8 cellular contexts compared by ENCODE assay signal in the genomic region with DNA sequence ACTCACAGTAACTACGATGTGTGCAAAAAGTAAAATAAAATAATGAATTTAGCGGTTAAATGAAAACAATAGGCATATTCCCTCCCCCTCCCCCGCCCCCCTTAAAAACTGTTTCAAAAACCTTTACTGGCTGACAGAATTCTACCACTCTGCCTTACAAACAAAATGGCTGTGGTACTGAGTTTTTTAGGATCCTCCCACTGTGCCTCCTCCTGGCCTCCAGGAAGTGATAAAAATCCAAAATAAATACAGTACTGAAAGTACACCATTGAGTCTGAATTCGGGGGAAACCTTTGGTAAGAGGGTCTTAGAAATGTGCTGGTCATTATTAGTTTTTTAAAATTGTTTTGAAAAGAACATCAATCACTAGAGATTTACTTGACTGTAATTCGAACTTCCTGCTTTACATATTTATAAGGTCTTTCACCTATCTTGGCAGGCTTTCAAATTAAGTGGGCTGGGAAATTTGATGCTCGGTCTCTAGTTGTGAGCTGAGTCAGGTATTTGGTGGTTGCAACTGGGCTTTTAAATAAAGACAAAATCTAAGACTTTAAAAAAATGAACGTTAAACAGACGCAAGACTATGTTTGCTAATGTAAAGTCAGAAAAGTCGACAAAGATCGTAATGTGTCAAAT. TPM values are rescaled to one million over a fixed set of nuclear protein-coding genes. Genes with fewer than 3 reads are reported as not detected.
DNase-seq lines count a peak whose midpoint lies in the region; ATAC-seq and TF ChIP-seq lines count a peak whose summit lies in the region.

No MANE protein-coding gene starts in this region.

- TF ChIP-seq CTCF in PC-3 (conservative IDR thresholded peaks at IDR 0.05; ENCODE audit: low read depth, low read length) (no peak), right lobe of liver (IDR thresholded peaks at IDR 0.05) (no peak), transverse colon (IDR thresholded peaks at IDR 0.05) (no peak)

- 13% methylated on average over 10 of the region's 10 CpGs for WGBS in right lobe of liver (ENCODE audit: insufficient coverage, low coverage, low lambda C conversion rate, missing lambda C conversion rate)
- WGBS in transverse colon (ENCODE audit: low coverage in 1 of 2), 2 donors: 17 to 26% methylated on average over 10 of the region's 10 CpGs

- no peak overlapping the region for H3K4me3 Mint-ChIP-seq in activated T-cell treated with anti-CD3 and anti-CD28 coated beads, Interleukin-2, amount 50 U/mL, for 4 hours

- no peak for TF ChIP-seq EP300 in transverse colon (IDR thresholded peaks at IDR 0.05; ENCODE audit: low read depth)

- POLR2A ChIA-PET in PC-3 (lab: Charles Lee; ENCODE audit: unreplicated experiment): interaction anchor here (0.7 kb wide), 1 partner anchor 606 kb away, joined by 7 read pairs; no protein-coding TSS in a partner anchor

- intact Hi-C loops in PC-3 (cut with micrococcal nuclease) (loop anchor here (2.0 to 10.0 kb wide), 2 partner anchors 355 to 629 kb away; no protein-coding TSS in a partner anchor), right lobe of liver (cut with DNase I) (no loop called here), transverse colon (cut with DNase I; ENCODE audit: low total_unique reads) (no loop called here)

- H3K4me1 ChIP-seq in PC-3 (ENCODE audit: insufficient read depth, low read length): peaks cover 63% of the 10 kb centered on the region
- H3K4me1 ChIP-seq in duodenal mucosa (ENCODE audit: control insufficient read depth in 1 of 2, insufficient read depth in 2 of 2, low read length in 2 of 2): peaks cover 4 to 13% of the 10 kb centered on the region in 2 donors
- peaks cover 0 to 16% (median 2%) of the 10 kb centered on the region in 4 donors for H3K4me1 ChIP-seq in right lobe of liver
- H3K4me1 ChIP-seq in transverse colon: peaks cover 6 to 41% (median 23%) of the 10 kb centered on the region in 4 donors

- H3K4me2 ChIP-seq in PC-3 (ENCODE audit: low read length): peak overlapping the region; percentile 93

- DNase-seq in activated T-cell treated with anti-CD3 and anti-CD28 coated beads, Interleukin-2, amount 50 U/mL, for 4 hours: no peak
- no peak for DNase-seq in activated T-cell treated with anti-CD3 and anti-CD28 coated beads for 4 hours
- DNase-seq in KBM-7: peak; percentile 88
- DNase-seq in PC-3: peak; percentile 93
- no peak for DNase-seq in right lobe of liver
- DNase-seq in transverse colon: no peak

- no TSS peak for BruUV-seq in PC-3 (replicated peaks; lab: Mats Ljungman, UMichigan)

- H3K9ac ChIP-seq in PC-3 (ENCODE audit: low read length) (peak overlapping the region; percentile 71), duodenal mucosa (ENCODE audit: low read depth in 1 of 2, low read length in 2 of 2) (peak overlapping the region; percentile 69 to 85)

- no peak for TF ChIP-seq POLR2A in right lobe of liver (IDR thresholded peaks at IDR 0.05)
- TF ChIP-seq POLR2A in transverse colon (IDR thresholded peaks at IDR 0.05): no peak

- in situ Hi-C loops in KBM-7 (cut with MboI; ENCODE audit: low pct_unique_long_range_greater_than_20kb, low sequenced_read_pairs) (no loop called here), transverse colon (cut with MboI; ENCODE audit: low pct_ligation_motif_present in 1 of 4, low pct_unique_long_range_greater_than_20kb in 1 of 4, low sequenced_read_pairs in 3 of 4) (loop anchor here in 1 of 4 donors (5.0 kb wide), 1 partner anchor 68 kb away; a partner anchor contains a TSS)

- no peaks in the 10 kb centered on the region for H3K9me2 ChIP-seq in PC-3 (replicated peaks; ENCODE audit: low read length)

- H4K20me1 ChIP-seq in PC-3 (ENCODE audit: low read length): no peaks in the 10 kb centered on the region

- H3K4me1 Mint-ChIP-seq in activated T-cell treated with anti-CD3 and anti-CD28 coated beads, Interleukin-2, amount 50 U/mL, for 4 hours (ENCODE audit: low read depth): peaks cover 9% of the 10 kb centered on the region

- H3K27me3 ChIP-seq in PC-3 (ENCODE audit: low read length) (no peaks in the 10 kb centered on the region), duodenal mucosa (ENCODE audit: control insufficient read depth in 1 of 2, insufficient read depth in 2 of 2, low read length in 2 of 2) (no peaks in the 10 kb centered on the region), right lobe of liver (no peaks in the 10 kb centered on the region), transverse colon (no peaks in the 10 kb centered on the region)

- H3K9me3 ChIP-seq in PC-3 (ENCODE audit: low read length): no peaks in the 10 kb centered on the region
- H3K9me3 ChIP-seq in duodenal mucosa (ENCODE audit: control insufficient read depth in 1 of 2, low read length in 2 of 2): no peaks in the 10 kb centered on the region
- no peaks in the 10 kb centered on the region for H3K9me3 ChIP-seq in right lobe of liver
- H3K9me3 ChIP-seq in transverse colon: no peaks in the 10 kb centered on the region

- no peaks in the 10 kb centered on the region for H3K36me3 Mint-ChIP-seq in activated T-cell treated with anti-CD3 and anti-CD28 coated beads, Interleukin-2, amount 50 U/mL, for 4 hours (ENCODE audit: insufficient read depth)

- peaks cover 25% of the 10 kb centered on the region for H3F3A ChIP-seq in PC-3 (ENCODE audit: low read length, unreplicated experiment)

- peaks cover 37% of the 10 kb centered on the region for H3K79me2 ChIP-seq in PC-3 (ENCODE audit: low read length)

- no peaks in the 10 kb centered on the region for H3K27me3 Mint-ChIP-seq in activated T-cell treated with anti-CD3 and anti-CD28 coated beads, Interleukin-2, amount 50 U/mL, for 4 hours (ENCODE audit: low read depth)

- peak overlapping the region; percentile 80 for H2AFZ ChIP-seq in PC-3 (ENCODE audit: low read length)

- H3K9me3 Mint-ChIP-seq in activated T-cell treated with anti-CD3 and anti-CD28 coated beads, Interleukin-2, amount 50 U/mL, for 4 hours: no peaks in the 10 kb centered on the region

- H3K27ac ChIP-seq in PC-3 (ENCODE audit: low read length): peak overlapping the region; percentile 68
- no peak overlapping the region for H3K27ac ChIP-seq in duodenal mucosa (ENCODE audit: low read depth, low read length)
- H3K27ac ChIP-seq in right lobe of liver: peak overlapping the region; percentile 78 to 89 (median 86)
- H3K27ac ChIP-seq in transverse colon: peak overlapping the region; percentile 90 to 98 (median 94)

- ATAC-seq in activated T-cell treated with anti-CD3 and anti-CD28 coated beads, Interleukin-2, amount 50 U/mL, for 4 hours: peak; percentile 31 to 37
- ATAC-seq in PC-3 (peak; percentile 60), right lobe of liver (peak; percentile 59 to 75 (median 61)), GM21526 (IDR thresholded peaks at IDR 0.05; ENCODE audit: low FRiP score, unreplicated experiment) (no peak)

- CTCF ChIA-PET in PC-3 (lab: Charles Lee): interaction anchor here (0.5 to 0.7 kb wide), 2 partner anchors 168 to 629 kb away, joined by 3 to 6 read pairs; no protein-coding TSS in a partner anchor

- H3K36me3 ChIP-seq in PC-3 (ENCODE audit: low read depth, low read length): no peaks in the 10 kb centered on the region
- H3K36me3 ChIP-seq in duodenal mucosa (ENCODE audit: control insufficient read depth in 1 of 2, insufficient read depth in 2 of 2, low read length in 2 of 2): no peaks in the 10 kb centered on the region
- H3K36me3 ChIP-seq in right lobe of liver: no peaks in the 10 kb centered on the region
- H3K36me3 ChIP-seq in transverse colon: no peaks in the 10 kb centered on the region

- H3K4me3 ChIP-seq in PC-3 (ENCODE audit: low read length): peak overlapping the region; percentile 74
- peak overlapping the region; percentile 71 to 96 for H3K4me3 ChIP-seq in duodenal mucosa (ENCODE audit: low read depth in 1 of 2, low read length in 2 of 2)
- peak overlapping the region; percentile 56 to 67 (median 63) for H3K4me3 ChIP-seq in right lobe of liver
- H3K4me3 ChIP-seq in transverse colon: peak overlapping the region; percentile 15 to 93 (median 72)

RNA-seq across cellular contexts. Expression of a gene that starts 32.5 kb away (rescaled TPM):
- total RNA-seq in activated T-cell treated with anti-CD3 and anti-CD28 coated beads, Interleukin-2, amount 50 U/mL, for 4 hours: 10 to 100 TPM; 44.9 to 53.5 (median 46.0) TPM
- 72.7 and 148 TPM in 2 replicates for total RNA-seq in PC-3 (2014; rRNA removed)
- total RNA-seq in right lobe of liver: 10 to 100 TPM; 10.5 to 14.6 (median 12.4) TPM
- 100 to 1,000 TPM in 1 of 4 donors, 10 to 100 TPM in 3; 40.3 to 148 (median 62.2) TPM for total RNA-seq in transverse colon

Comparison
In these comparisons a context has a peak if more than half of its experiments do, and no peak if none do; other contexts are left out.
1. DNase-seq: peak in KBM-7 (single experiment) and PC-3 (single experiment); none in activated T-cell treated with anti-CD3 and anti-CD28 coated beads, Interleukin-2, amount 50 U/mL, for 4 hours (single experiment), activated T-cell treated with anti-CD3 and anti-CD28 coated beads for 4 hours (single experiment), right lobe of liver (0 of 3) and transverse colon (single experiment).
2. Peak in every context shown above with its lines, with median percentiles within 50 percentile points of each other: H3K4me3 ChIP-seq.